ENCODE assay signal across 1 cellular context in the genomic region with DNA sequence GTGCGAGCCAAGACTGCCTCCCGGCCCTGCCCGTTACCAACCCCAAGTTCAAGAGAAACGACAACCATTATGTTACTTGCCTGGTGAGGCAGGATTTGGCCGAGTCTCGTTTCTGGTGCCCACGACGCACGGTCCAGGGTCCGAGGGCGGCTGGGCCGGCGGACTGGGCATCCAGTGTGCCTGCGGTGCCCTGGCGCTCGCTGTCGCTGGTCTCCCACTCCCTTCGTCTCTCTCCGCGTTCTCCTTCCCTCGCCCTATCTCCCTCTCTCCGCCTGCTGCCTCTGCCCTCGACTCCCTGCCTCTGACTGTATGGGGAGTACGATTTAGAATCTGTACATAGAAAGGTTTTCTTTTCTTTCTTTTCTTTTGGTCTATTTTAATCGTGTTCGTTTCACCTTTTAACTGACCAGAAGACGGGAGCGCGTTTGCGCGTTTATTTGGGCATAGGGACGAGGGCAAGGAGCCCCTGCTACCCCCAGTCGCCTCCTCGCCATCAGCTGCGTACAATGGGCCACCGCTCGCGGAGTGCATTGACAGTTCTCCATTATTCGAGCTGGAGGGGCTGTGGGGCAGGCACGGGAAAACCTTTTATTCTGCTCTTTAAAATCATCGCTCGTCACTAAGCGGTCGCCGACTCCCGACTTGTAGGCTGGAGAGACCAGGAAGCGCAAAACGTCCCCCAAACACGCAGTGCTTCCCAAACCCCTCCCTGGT.
A peak's percentile ranks its signal among the peaks of the same experiment; 100 is the strongest.
TF ChIP-seq lines count a peak whose summit lies in the region.

No MANE protein-coding gene starts in this region.

TF ChIP-seq in HepG2, 621 proteins besides CTCF, POLR2A, EP300 and RAD21 (continued from another document and continues in another):
- TF ChIP-seq, protein P1, sequence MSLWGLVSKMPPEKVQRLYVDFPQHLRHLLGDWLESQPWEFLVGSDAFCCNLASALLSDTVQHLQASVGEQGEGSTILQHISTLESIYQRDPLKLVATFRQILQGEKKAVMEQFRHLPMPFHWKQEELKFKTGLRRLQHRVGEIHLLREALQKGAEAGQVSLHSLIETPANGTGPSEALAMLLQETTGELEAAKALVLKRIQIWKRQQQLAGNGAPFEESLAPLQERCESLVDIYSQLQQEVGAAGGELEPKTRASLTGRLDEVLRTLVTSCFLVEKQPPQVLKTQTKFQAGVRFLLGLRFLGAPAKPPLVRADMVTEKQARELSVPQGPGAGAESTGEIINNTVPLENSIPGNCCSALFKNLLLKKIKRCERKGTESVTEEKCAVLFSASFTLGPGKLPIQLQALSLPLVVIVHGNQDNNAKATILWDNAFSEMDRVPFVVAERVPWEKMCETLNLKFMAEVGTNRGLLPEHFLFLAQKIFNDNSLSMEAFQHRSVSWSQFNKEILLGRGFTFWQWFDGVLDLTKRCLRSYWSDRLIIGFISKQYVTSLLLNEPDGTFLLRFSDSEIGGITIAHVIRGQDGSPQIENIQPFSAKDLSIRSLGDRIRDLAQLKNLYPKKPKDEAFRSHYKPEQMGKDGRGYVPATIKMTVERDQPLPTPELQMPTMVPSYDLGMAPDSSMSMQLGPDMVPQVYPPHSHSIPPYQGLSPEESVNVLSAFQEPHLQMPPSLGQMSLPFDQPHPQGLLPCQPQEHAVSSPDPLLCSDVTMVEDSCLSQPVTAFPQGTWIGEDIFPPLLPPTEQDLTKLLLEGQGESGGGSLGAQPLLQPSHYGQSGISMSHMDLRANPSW (CRISPR knock-in tag; IDR thresholded peaks at IDR 0.05; ENCODE audit: borderline replicate concordance): 0 out of 2 replicates have a peak, but pooled peaks have one; percentile 10
- no peak for TF ChIP-seq ZNF264 (CRISPR knock-in tag; IDR thresholded peaks at IDR 0.05)
- peak; percentile 73; the same call in 1 of the 2 replicates for TF ChIP-seq MTF2 (CRISPR knock-in tag; IDR thresholded peaks at IDR 0.05; ENCODE audit: borderline replicate concordance)
- 0 out of 2 replicates have a peak, but pooled peaks have one; percentile 15 for TF ChIP-seq NAIF1 (CRISPR knock-in tag; IDR thresholded peaks at IDR 0.05; ENCODE audit: borderline replicate concordance)
- no peak for TF ChIP-seq ZNF674 (CRISPR knock-in tag; IDR thresholded peaks at IDR 0.05; ENCODE audit: low read depth)
- TF ChIP-seq, protein P2, sequence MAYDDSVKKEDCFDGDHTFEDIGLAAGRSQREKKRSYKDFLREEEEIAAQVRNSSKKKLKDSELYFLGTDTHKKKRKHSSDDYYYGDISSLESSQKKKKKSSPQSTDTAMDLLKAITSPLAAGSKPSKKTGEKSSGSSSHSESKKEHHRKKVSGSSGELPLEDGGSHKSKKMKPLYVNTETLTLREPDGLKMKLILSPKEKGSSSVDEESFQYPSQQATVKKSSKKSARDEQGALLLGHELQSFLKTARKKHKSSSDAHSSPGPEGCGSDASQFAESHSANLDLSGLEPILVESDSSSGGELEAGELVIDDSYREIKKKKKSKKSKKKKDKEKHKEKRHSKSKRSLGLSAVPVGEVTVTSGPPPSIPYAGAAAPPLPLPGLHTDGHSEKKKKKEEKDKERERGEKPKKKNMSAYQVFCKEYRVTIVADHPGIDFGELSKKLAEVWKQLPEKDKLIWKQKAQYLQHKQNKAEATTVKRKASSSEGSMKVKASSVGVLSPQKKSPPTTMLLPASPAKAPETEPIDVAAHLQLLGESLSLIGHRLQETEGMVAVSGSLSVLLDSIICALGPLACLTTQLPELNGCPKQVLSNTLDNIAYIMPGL (CRISPR knock-in tag; IDR thresholded peaks at IDR 0.05; ENCODE audit: borderline replicate concordance in 1 of 2, low read depth in 1 of 2): 0 out of 4 replicates have a peak, but pooled peaks of 1 of the 2 experiments have one; percentile 20
- TF ChIP-seq ZNF33A (CRISPR knock-in tag; IDR thresholded peaks at IDR 0.05; ENCODE audit: borderline replicate concordance): 0 out of 2 replicates have a peak, but pooled peaks have one; percentile 55
- TF ChIP-seq PITX1 (CRISPR knock-in tag; IDR thresholded peaks at IDR 0.05): no peak
- no peak for TF ChIP-seq EEA1 (CRISPR knock-in tag; IDR thresholded peaks at IDR 0.05; ENCODE audit: borderline replicate concordance)
- TF ChIP-seq, protein P3, sequence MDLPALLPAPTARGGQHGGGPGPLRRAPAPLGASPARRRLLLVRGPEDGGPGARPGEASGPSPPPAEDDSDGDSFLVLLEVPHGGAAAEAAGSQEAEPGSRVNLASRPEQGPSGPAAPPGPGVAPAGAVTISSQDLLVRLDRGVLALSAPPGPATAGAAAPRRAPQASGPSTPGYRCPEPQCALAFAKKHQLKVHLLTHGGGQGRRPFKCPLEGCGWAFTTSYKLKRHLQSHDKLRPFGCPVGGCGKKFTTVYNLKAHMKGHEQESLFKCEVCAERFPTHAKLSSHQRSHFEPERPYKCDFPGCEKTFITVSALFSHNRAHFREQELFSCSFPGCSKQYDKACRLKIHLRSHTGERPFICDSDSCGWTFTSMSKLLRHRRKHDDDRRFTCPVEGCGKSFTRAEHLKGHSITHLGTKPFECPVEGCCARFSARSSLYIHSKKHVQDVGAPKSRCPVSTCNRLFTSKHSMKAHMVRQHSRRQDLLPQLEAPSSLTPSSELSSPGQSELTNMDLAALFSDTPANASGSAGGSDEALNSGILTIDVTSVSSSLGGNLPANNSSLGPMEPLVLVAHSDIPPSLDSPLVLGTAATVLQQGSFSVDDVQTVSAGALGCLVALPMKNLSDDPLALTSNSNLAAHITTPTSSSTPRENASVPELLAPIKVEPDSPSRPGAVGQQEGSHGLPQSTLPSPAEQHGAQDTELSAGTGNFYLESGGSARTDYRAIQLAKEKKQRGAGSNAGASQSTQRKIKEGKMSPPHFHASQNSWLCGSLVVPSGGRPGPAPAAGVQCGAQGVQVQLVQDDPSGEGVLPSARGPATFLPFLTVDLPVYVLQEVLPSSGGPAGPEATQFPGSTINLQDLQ (CRISPR knock-in tag; IDR thresholded peaks at IDR 0.05): no peak
- TF ChIP-seq, protein P4, sequence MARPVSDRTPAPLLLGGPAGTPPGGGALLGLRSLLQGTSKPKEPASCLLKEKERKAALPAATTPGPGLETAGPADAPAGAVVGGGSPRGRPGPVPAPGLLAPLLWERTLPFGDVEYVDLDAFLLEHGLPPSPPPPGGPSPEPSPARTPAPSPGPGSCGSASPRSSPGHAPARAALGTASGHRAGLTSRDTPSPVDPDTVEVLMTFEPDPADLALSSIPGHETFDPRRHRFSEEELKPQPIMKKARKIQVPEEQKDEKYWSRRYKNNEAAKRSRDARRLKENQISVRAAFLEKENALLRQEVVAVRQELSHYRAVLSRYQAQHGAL (CRISPR knock-in tag; IDR thresholded peaks at IDR 0.05; ENCODE audit: not compliant biosample characterization): no peak
- TF ChIP-seq CBFB (CRISPR knock-in tag; IDR thresholded peaks at IDR 0.05): no peak
- TF ChIP-seq FLYWCH1 (CRISPR knock-in tag; IDR thresholded peaks at IDR 0.05): no peak
- TF ChIP-seq TCF7 (IDR thresholded peaks at IDR 0.05; ENCODE audit: low read depth): no peak
- peak; percentile 12; the same call in 1 of the 2 replicates for TF ChIP-seq ZNF292 (CRISPR knock-in tag; IDR thresholded peaks at IDR 0.05; ENCODE audit: borderline replicate concordance, low read depth)
- 0 out of 2 replicates have a peak, but pooled peaks have one; percentile 11 for TF ChIP-seq MED13 (CRISPR knock-in tag; IDR thresholded peaks at IDR 0.05)
- TF ChIP-seq CENPT (CRISPR knock-in tag; IDR thresholded peaks at IDR 0.05; ENCODE audit: low read depth): no peak
- TF ChIP-seq GABPB1 (CRISPR knock-in tag; IDR thresholded peaks at IDR 0.05): 0 out of 2 replicates have a peak, but pooled peaks have one; percentile 36
- TF ChIP-seq, protein P5, sequence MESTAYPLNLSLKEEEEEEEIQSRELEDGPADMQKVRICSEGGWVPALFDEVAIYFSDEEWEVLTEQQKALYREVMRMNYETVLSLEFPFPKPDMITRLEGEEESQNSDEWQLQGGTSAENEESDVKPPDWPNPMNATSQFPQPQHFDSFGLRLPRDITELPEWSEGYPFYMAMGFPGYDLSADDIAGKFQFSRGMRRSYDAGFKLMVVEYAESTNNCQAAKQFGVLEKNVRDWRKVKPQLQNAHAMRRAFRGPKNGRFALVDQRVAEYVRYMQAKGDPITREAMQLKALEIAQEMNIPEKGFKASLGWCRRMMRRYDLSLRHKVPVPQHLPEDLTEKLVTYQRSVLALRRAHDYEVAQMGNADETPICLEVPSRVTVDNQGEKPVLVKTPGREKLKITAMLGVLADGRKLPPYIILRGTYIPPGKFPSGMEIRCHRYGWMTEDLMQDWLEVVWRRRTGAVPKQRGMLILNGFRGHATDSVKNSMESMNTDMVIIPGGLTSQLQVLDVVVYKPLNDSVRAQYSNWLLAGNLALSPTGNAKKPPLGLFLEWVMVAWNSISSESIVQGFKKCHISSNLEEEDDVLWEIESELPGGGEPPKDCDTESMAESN (CRISPR knock-in tag; conservative IDR thresholded peaks at IDR 0.05): peak; percentile 8; the same call in 1 of the 2 replicates
- TF ChIP-seq, protein P6, sequence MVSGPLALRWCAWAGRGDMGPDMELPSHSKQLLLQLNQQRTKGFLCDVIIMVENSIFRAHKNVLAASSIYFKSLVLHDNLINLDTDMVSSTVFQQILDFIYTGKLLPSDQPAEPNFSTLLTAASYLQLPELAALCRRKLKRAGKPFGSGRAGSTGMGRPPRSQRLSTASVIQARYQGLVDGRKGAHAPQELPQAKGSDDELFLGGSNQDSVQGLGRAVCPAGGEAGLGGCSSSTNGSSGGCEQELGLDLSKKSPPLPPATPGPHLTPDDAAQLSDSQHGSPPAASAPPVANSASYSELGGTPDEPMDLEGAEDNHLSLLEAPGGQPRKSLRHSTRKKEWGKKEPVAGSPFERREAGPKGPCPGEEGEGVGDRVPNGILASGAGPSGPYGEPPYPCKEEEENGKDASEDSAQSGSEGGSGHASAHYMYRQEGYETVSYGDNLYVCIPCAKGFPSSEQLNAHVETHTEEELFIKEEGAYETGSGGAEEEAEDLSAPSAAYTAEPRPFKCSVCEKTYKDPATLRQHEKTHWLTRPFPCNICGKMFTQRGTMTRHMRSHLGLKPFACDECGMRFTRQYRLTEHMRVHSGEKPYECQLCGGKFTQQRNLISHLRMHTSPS (CRISPR knock-in tag; IDR thresholded peaks at IDR 0.05; ENCODE audit: low read depth): peak; percentile 16
- TF ChIP-seq, protein P7, sequence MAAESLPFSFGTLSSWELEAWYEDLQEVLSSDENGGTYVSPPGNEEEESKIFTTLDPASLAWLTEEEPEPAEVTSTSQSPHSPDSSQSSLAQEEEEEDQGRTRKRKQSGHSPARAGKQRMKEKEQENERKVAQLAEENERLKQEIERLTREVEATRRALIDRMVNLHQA (CRISPR knock-in tag; IDR thresholded peaks at IDR 0.05): no peak
- TF ChIP-seq ZNF83 (CRISPR knock-in tag; IDR thresholded peaks at IDR 0.05; ENCODE audit: borderline replicate concordance): no peak
- no peak for TF ChIP-seq SNRNP70 (IDR thresholded peaks at IDR 0.05; ENCODE audit: low read depth, low read length)
- no peak for TF ChIP-seq ATRX (CRISPR knock-in tag; IDR thresholded peaks at IDR 0.05; ENCODE audit: borderline replicate concordance)
- no peak for TF ChIP-seq ZNF749 (CRISPR knock-in tag; IDR thresholded peaks at IDR 0.05; ENCODE audit: borderline replicate concordance)
- TF ChIP-seq, protein P8, sequence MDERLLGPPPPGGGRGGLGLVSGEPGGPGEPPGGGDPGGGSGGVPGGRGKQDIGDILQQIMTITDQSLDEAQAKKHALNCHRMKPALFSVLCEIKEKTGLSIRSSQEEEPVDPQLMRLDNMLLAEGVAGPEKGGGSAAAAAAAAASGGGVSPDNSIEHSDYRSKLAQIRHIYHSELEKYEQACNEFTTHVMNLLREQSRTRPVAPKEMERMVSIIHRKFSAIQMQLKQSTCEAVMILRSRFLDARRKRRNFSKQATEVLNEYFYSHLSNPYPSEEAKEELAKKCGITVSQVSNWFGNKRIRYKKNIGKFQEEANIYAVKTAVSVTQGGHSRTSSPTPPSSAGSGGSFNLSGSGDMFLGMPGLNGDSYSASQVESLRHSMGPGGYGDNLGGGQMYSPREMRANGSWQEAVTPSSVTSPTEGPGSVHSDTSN (CRISPR knock-in tag; IDR thresholded peaks at IDR 0.05): 0 out of 2 replicates have a peak, but pooled peaks have one; percentile 11
- TF ChIP-seq ZNF557 (CRISPR knock-in tag; IDR thresholded peaks at IDR 0.05): 0 out of 2 replicates have a peak, but pooled peaks have one; percentile 13
- TF ChIP-seq, protein P9, sequence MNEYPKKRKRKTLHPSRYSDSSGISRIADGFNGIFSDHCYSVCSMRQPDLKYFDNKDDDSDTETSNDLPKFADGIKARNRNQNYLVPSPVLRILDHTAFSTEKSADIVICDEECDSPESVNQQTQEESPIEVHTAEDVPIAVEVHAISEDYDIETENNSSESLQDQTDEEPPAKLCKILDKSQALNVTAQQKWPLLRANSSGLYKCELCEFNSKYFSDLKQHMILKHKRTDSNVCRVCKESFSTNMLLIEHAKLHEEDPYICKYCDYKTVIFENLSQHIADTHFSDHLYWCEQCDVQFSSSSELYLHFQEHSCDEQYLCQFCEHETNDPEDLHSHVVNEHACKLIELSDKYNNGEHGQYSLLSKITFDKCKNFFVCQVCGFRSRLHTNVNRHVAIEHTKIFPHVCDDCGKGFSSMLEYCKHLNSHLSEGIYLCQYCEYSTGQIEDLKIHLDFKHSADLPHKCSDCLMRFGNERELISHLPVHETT (CRISPR knock-in tag; conservative IDR thresholded peaks at IDR 0.05): no peak
- TF ChIP-seq, protein P10, sequence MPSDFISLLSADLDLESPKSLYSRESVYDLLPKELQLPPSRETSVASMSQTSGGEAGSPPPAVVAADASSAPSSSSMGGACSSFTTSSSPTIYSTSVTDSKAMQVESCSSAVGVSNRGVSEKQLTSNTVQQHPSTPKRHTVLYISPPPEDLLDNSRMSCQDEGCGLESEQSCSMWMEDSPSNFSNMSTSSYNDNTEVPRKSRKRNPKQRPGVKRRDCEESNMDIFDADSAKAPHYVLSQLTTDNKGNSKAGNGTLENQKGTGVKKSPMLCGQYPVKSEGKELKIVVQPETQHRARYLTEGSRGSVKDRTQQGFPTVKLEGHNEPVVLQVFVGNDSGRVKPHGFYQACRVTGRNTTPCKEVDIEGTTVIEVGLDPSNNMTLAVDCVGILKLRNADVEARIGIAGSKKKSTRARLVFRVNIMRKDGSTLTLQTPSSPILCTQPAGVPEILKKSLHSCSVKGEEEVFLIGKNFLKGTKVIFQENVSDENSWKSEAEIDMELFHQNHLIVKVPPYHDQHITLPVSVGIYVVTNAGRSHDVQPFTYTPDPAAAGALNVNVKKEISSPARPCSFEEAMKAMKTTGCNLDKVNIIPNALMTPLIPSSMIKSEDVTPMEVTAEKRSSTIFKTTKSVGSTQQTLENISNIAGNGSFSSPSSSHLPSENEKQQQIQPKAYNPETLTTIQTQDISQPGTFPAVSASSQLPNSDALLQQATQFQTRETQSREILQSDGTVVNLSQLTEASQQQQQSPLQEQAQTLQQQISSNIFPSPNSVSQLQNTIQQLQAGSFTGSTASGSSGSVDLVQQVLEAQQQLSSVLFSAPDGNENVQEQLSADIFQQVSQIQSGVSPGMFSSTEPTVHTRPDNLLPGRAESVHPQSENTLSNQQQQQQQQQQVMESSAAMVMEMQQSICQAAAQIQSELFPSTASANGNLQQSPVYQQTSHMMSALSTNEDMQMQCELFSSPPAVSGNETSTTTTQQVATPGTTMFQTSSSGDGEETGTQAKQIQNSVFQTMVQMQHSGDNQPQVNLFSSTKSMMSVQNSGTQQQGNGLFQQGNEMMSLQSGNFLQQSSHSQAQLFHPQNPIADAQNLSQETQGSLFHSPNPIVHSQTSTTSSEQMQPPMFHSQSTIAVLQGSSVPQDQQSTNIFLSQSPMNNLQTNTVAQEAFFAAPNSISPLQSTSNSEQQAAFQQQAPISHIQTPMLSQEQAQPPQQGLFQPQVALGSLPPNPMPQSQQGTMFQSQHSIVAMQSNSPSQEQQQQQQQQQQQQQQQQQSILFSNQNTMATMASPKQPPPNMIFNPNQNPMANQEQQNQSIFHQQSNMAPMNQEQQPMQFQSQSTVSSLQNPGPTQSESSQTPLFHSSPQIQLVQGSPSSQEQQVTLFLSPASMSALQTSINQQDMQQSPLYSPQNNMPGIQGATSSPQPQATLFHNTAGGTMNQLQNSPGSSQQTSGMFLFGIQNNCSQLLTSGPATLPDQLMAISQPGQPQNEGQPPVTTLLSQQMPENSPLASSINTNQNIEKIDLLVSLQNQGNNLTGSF (CRISPR knock-in tag; IDR thresholded peaks at IDR 0.05): no peak
- no peak for TF ChIP-seq ZBTB3 (CRISPR knock-in tag; IDR thresholded peaks at IDR 0.05; ENCODE audit: borderline replicate concordance, low read depth)
- no peak for TF ChIP-seq ZNF207 (IDR thresholded peaks at IDR 0.05; ENCODE audit: borderline replicate concordance)
